ENCODE assay signal across 8 cellular contexts in the genomic region with DNA sequence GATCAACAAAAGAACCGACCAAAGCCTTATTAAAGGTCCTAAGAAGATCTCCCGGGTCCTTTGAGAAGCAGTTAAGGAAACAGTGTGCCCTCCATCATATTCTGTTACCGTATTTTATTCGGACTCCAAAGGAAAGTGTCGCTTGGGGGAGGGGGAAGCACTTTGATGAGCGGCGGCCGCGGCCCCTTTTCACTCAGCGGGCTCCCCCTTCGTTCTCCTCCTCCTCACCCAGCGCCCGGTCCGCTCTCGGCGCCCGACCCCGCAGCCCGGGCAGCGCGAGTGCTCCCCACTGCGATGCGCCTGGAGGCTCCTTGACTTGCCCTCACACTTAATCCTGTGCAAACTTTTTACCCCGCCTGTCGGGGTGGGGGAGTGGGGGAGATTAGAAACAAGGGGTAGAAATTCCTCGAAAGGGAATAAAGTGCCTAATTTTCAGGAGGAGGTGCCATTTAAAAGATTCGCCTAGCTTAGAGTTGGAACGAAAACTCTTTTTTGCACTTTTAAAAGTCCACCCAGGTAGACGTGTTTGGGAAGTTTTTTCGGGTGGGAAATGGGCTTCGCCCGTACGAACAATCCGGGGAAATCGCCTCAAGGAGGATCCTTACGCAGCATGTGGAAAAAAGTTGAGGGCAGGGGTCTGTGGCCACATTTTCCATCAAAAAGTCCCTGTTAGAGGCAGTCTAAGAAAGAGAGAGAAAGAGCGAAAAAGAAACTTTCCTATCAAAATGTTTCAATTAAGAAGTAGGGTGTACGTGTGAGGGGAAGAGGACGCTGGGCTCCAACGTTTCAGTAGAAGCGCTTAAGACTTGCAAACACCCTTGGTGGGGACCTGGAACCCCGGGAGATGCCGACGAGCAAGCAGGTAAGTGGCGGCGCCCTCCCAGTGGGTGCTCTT.
DNase-seq lines count a peak whose midpoint lies in the region.

No MANE protein-coding gene starts in this region.

- H3K4me3 ChIP-seq in skeletal muscle cell (ENCODE audit: low read depth, low read length), result peak overlapping the region; percentile 50

- H3K27ac Mint-ChIP-seq in T-helper 1 cell treated with Interleukin-12 subunit alpha and Interleukin-12 subunit beta and Interleukin-4 antibody, amounts not matched to agents 30 μg/mL and 1 μg/mL, for 36 hours, result peak overlapping the region; percentile 71

- peak; percentile 15 for DNase-seq in stimulated activated CD4-positive, alpha-beta T cell treated with anti-CD3 and anti-CD28 coated beads, Interleukin-15, amount 100 ng/mL, for 24 hours
- DNase-seq in stimulated activated CD4-positive, alpha-beta T cell treated with anti-CD3 and anti-CD28 coated beads, Interleukin-12 subunit alpha, Interleukin-12 subunit beta, amount 100 ng/mL, for 4 hours, result no peak
- DNase-seq in fibroblast of peridontal ligament (ENCODE audit: extremely low read depth) (peak; percentile 23), skeletal muscle cell (ENCODE audit: low read depth) (no peak), NCI-H2029 (lab: John Stamatoyannopoulos, UW) (no peak), NCI-H187 treated with DMSO at 0.1 percent for 48 hours (lab: John Stamatoyannopoulos, UW) (no peak), activated gamma-delta T cell treated with Interleukin-2 at 50 U/mL for 16 hours (no peak)

- peaks cover 86% of the 10 kb centered on the region for H3K27me3 Mint-ChIP-seq in T-helper 1 cell treated with Interleukin-12 subunit alpha and Interleukin-12 subunit beta and Interleukin-4 antibody, amounts not matched to agents 30 μg/mL and 1 μg/mL, for 36 hours (ENCODE audit: low read depth)

- H3K4me3 Mint-ChIP-seq in T-helper 1 cell treated with Interleukin-12 subunit alpha and Interleukin-12 subunit beta and Interleukin-4 antibody, amounts not matched to agents 30 μg/mL and 1 μg/mL, for 36 hours, result peak overlapping the region; percentile 87

- peaks cover 30% of the 10 kb centered on the region for H3K4me1 Mint-ChIP-seq in T-helper 1 cell treated with Interleukin-12 subunit alpha and Interleukin-12 subunit beta and Interleukin-4 antibody, amounts not matched to agents 30 μg/mL and 1 μg/mL, for 36 hours (ENCODE audit: low read depth)

- peaks cover 10% of the 10 kb centered on the region for H3K36me3 Mint-ChIP-seq in T-helper 1 cell treated with Interleukin-12 subunit alpha and Interleukin-12 subunit beta and Interleukin-4 antibody, amounts not matched to agents 30 μg/mL and 1 μg/mL, for 36 hours (ENCODE audit: low read depth)

- H3K9me3 Mint-ChIP-seq in T-helper 1 cell treated with Interleukin-12 subunit alpha and Interleukin-12 subunit beta and Interleukin-4 antibody, amounts not matched to agents 30 μg/mL and 1 μg/mL, for 36 hours, result no peaks in the 10 kb centered on the region

Comparison
In these comparisons a context has a peak if more than half of its experiments do, and no peak if none do; other contexts are left out.
1. DNase-seq: peak in stimulated activated CD4-positive, alpha-beta T cell treated with anti-CD3 and anti-CD28 coated beads, Interleukin-15, amount 100 ng/mL, for 24 hours (single experiment) and fibroblast of peridontal ligament (single experiment); none in stimulated activated CD4-positive, alpha-beta T cell treated with anti-CD3 and anti-CD28 coated beads, Interleukin-12 subunit alpha, Interleukin-12 subunit beta, amount 100 ng/mL, for 4 hours (single experiment), skeletal muscle cell (single experiment), NCI-H2029 (single experiment), NCI-H187 treated with DMSO at 0.1 percent for 48 hours (single experiment) and activated gamma-delta T cell treated with Interleukin-2 at 50 U/mL for 16 hours (single experiment).